ENCODE assay signal across 11 cellular contexts in genomic region chr7:136528329-136528728, GRCh38.
DNase-seq lines count a peak whose midpoint lies in the region; ATAC-seq and TF ChIP-seq lines count a peak whose summit lies in the region.
"Had no signal": no experiment of that assay in that cellular context is flagged by ENCODE, and none has a peak within 500 bp of the region (broad histone marks: within the 10 kb centered on the region; RNA-seq: fewer than 3 reads in every experiment).

No MANE protein-coding gene starts in this region.

- no peak for ATAC-seq in GM21390 (IDR thresholded peaks at IDR 0.05; ENCODE audit: unreplicated experiment)
- ATAC-seq: sciatic nerve, WTC11 had no signal

- H3K79me2 ChIP-seq in smooth muscle cell (ENCODE audit: low read depth) (no peaks in the 10 kb centered on the region), osteoblast (ENCODE audit: insufficient read depth, low read length) (no peaks in the 10 kb centered on the region)

- in situ Hi-C loops in SK-MEL-5 (cut with HindIII; ENCODE audit: low pct_unique_long_range_greater_than_20kb, low sequenced_read_pairs): no loop called here

- H3K27ac ChIP-seq in smooth muscle cell (ENCODE audit: low read depth) (peak overlapping the region; percentile 75), osteoblast (ENCODE audit: low read depth, low read length) (no peak overlapping the region)

- H2AFZ ChIP-seq in smooth muscle cell (ENCODE audit: low read depth): peak overlapping the region; percentile 76
- H2AFZ ChIP-seq in osteoblast (ENCODE audit: low read length): no peak overlapping the region

- H3K4me3 ChIP-seq in fibroblast of the aortic adventitia (ENCODE audit: low read depth, low read length): no peak overlapping the region
- H3K4me3 ChIP-seq in smooth muscle cell: no peak overlapping the region
- no peak overlapping the region for H3K4me3 ChIP-seq in osteoblast (ENCODE audit: insufficient read depth, low read length)

- H3K4me2 ChIP-seq in smooth muscle cell (peak overlapping the region; percentile 30), osteoblast (ENCODE audit: insufficient read depth, low read length) (no peak overlapping the region)

- H3K27me3 ChIP-seq in smooth muscle cell (ENCODE audit: low read depth): no peaks in the 10 kb centered on the region
- no peaks in the 10 kb centered on the region for H3K27me3 ChIP-seq in osteoblast (ENCODE audit: insufficient read depth, low read length)

- H3F3A ChIP-seq in smooth muscle cell (ENCODE audit: low read depth): no peaks in the 10 kb centered on the region

- 12% methylated on average over 2 of the region's 2 CpGs for WGBS in smooth muscle cell (ENCODE audit: low lambda C conversion rate)

- H3K9ac ChIP-seq in smooth muscle cell (ENCODE audit: low read depth): peak overlapping the region; percentile 5

- H3K9me3 ChIP-seq in smooth muscle cell (replicated peaks; ENCODE audit: low read depth) (no peaks in the 10 kb centered on the region), osteoblast (ENCODE audit: low read depth, low read length) (peaks cover 2% of the 10 kb centered on the region)

- TF ChIP-seq CTCF in fibroblast of the aortic adventitia (IDR thresholded peaks at IDR 0.05; ENCODE audit: insufficient read depth, low read length) (no peak), smooth muscle cell (IDR thresholded peaks at IDR 0.05; ENCODE audit: borderline replicate concordance, insufficient read depth, poor library complexity, severe bottlenecking) (no peak), osteoblast (IDR thresholded peaks at IDR 0.05; ENCODE audit: extremely low read depth, low read depth, low read length) (no peak)

- H4K20me1 ChIP-seq in smooth muscle cell (ENCODE audit: low read depth): no peaks in the 10 kb centered on the region
- no peaks in the 10 kb centered on the region for H4K20me1 ChIP-seq in osteoblast (ENCODE audit: insufficient read depth, low read length)

- H3K4me1 ChIP-seq in smooth muscle cell (ENCODE audit: low read depth): no peaks in the 10 kb centered on the region
- H3K4me1 ChIP-seq in osteoblast (ENCODE audit: insufficient read depth, low read length): no peaks in the 10 kb centered on the region

- peak; percentile 68 for DNase-seq in H4 (ENCODE audit: low spot score)
- peak; percentile 54 for DNase-seq in SK-MEL-5 (ENCODE audit: low read depth, low spot score)
- DNase-seq in fibroblast of the aortic adventitia (ENCODE audit: low read depth): peak; percentile 7
- no peak for DNase-seq in smooth muscle cell (lab: John Stamatoyannopoulos, UW; ENCODE audit: unreplicated experiment)
- DNase-seq in NCI-H187 treated with DMSO at 0.1 percent for 48 hours (lab: John Stamatoyannopoulos, UW): no peak
- no peak for DNase-seq in osteoblast (ENCODE audit: insufficient read length, low spot score, missing footprints)
- DNase-seq: head of caudate nucleus, NCI-H2029 treated with DMSO at 0.1 percent for 48 hours had no signal

- H3K36me3 ChIP-seq in smooth muscle cell (ENCODE audit: low read depth) (no peaks in the 10 kb centered on the region), osteoblast (ENCODE audit: insufficient read depth, low read length) (no peaks in the 10 kb centered on the region)

Comparison
In these comparisons a context has a peak if more than half of its experiments do, and no peak if none do; other contexts are left out.
1. DNase-seq: peak in H4 (single experiment), SK-MEL-5 (single experiment) and fibroblast of the aortic adventitia (single experiment); none in smooth muscle cell (single experiment), NCI-H187 treated with DMSO at 0.1 percent for 48 hours (single experiment) and osteoblast (single experiment).